In genomic region chrX:107826286-107827136, GRCh38 we compare ENCODE assay signal across 8 cellular contexts. TPM values are rescaled to one million over a fixed set of nuclear protein-coding genes. Genes with fewer than 3 reads are reported as not detected.
DNase-seq lines count a peak whose midpoint lies in the region; ATAC-seq and TF ChIP-seq lines count a peak whose summit lies in the region.

No MANE protein-coding gene starts in this region.

- peak overlapping the region; percentile 91 to 94 (median 92) for H3K27ac ChIP-seq in sigmoid colon

- no peaks in the 10 kb centered on the region for H3K36me3 ChIP-seq in sigmoid colon

- TF ChIP-seq CTCF in astrocyte of the cerebellum (IDR thresholded peaks at IDR 0.05; ENCODE audit: low read depth, low read length, missing control alignments) (no peak), sigmoid colon (IDR thresholded peaks at IDR 0.05) (no peak)

- in situ Hi-C loops in astrocyte of the cerebellum (cut with HindIII; ENCODE audit: low sequenced_read_pairs) = no loop called here

- DNase-seq in NCI-H748 (lab: John Stamatoyannopoulos, UW; ENCODE audit: unreplicated experiment) = peak; percentile 61
- no peak for DNase-seq in NCI-H748 treated with DMSO at 0.1 percent for 48 hours (lab: John Stamatoyannopoulos, UW)
- DNase-seq in astrocyte of the cerebellum (ENCODE audit: low read depth) = no peak
- peak; percentile 67 for DNase-seq in sigmoid colon
- no peak for DNase-seq in OCI-M1 (lab: John Stamatoyannopoulos, UW)

- no peaks in the 10 kb centered on the region for H3K27me3 ChIP-seq in sigmoid colon

- H3K4me3 ChIP-seq in astrocyte of the cerebellum (ENCODE audit: low read depth, low read length) = peak overlapping the region; percentile 38
- peak overlapping the region; percentile 13 for H3K4me3 ChIP-seq in iPS-11a (ENCODE audit: low read depth, low read length)
- H3K4me3 ChIP-seq in sigmoid colon = peak overlapping the region; percentile 46 to 60 (median 59)

- intact Hi-C loops in sigmoid colon (cut with DNase I) = loop anchor here (5.0 kb wide), 3 partner anchors 154 to 266 kb away; partner anchors contain the start of genes ATG4A and PSMD10

- TF ChIP-seq POLR2A in sigmoid colon (IDR thresholded peaks at IDR 0.05) = no peak

- WGBS in sigmoid colon, 2 donors = 1% methylated on average over 92 of the region's 92 CpGs

- peaks cover 0 to 12% (median 0%) of the 10 kb centered on the region in 4 donors for H3K4me1 ChIP-seq in sigmoid colon

- H3K9me3 ChIP-seq in sigmoid colon = no peaks in the 10 kb centered on the region

- ATAC-seq in HG03354 (IDR thresholded peaks at IDR 0.05; ENCODE audit: poor library complexity, severe bottlenecking, unreplicated experiment) (peak; percentile 62), SK-N-SH treated with all-trans-retinoic acid at 6 μM for 48 hours (peak; percentile 81)

- no peak for TF ChIP-seq EP300 in sigmoid colon (IDR thresholded peaks at IDR 0.05)

TF ChIP-seq in SK-N-SH treated with all-trans-retinoic acid at 6 μM for 48 hours, 23 proteins besides CTCF, POLR2A, EP300 and RAD21:
- TF ChIP-seq TCF4 (CRISPR knock-in tag; IDR thresholded peaks at IDR 0.05; ENCODE audit: borderline replicate concordance) = no peak
- TF ChIP-seq ARNTL (CRISPR knock-in tag; IDR thresholded peaks at IDR 0.05; ENCODE audit: borderline replicate concordance, low read depth) = no peak
- TF ChIP-seq PATZ1 (CRISPR knock-in tag; IDR thresholded peaks at IDR 0.05; ENCODE audit: borderline replicate concordance) = no peak
- TF ChIP-seq ZNF565 (CRISPR knock-in tag; conservative IDR thresholded peaks at IDR 0.05; ENCODE audit: low read depth) = no peak
- TF ChIP-seq ZFP3 (CRISPR knock-in tag; IDR thresholded peaks at IDR 0.05) = no peak
- TF ChIP-seq CREB5 (CRISPR knock-in tag; IDR thresholded peaks at IDR 0.05; ENCODE audit: low read depth) = no peak
- TF ChIP-seq ZNF8 (CRISPR knock-in tag; IDR thresholded peaks at IDR 0.05) = no peak
- TF ChIP-seq ZC3H10 (CRISPR knock-in tag; IDR thresholded peaks at IDR 0.05) = no peak
- no peak for TF ChIP-seq CSRNP3 (CRISPR knock-in tag; IDR thresholded peaks at IDR 0.05)
- TF ChIP-seq ESRRG (CRISPR knock-in tag; IDR thresholded peaks at IDR 0.05) = no peak
- TF ChIP-seq RARB (CRISPR knock-in tag; IDR thresholded peaks at IDR 0.05) = no peak
- no peak for TF ChIP-seq ZNF70 (CRISPR knock-in tag; IDR thresholded peaks at IDR 0.05)
- no peak for TF ChIP-seq GLIS3 (CRISPR knock-in tag; IDR thresholded peaks at IDR 0.05)
- TF ChIP-seq ISL1 (CRISPR knock-in tag; IDR thresholded peaks at IDR 0.05) = no peak
- TF ChIP-seq PPARA (CRISPR knock-in tag; IDR thresholded peaks at IDR 0.05; ENCODE audit: borderline replicate concordance) = no peak
TF ChIP-seq in SK-N-SH treated with all-trans-retinoic acid at 6 μM for 48 hours: peak in this region for 0.

RNA-seq across cellular contexts. Expression of gene MID2, which starts 0.8 kb away (rescaled TPM):
- total RNA-seq in sigmoid colon = 10 to 100 TPM; 28.5 to 39.6 (median 35.2) TPM
- polyA plus RNA-seq in sigmoid colon = 1 to 10 TPM in 2 of 3 donors, under 1 TPM in 1; 0.23 to 3.0 (median 2.2) TPM

RNA-seq across cellular contexts. Expression of gene NCBP2L, which starts 49.0 kb away (rescaled TPM):
- not detected for total RNA-seq in sigmoid colon
- not detected for polyA plus RNA-seq in sigmoid colon

RNA-seq across cellular contexts. Expression of gene TSC22D3, which starts 50.9 kb away (rescaled TPM):
- total RNA-seq in sigmoid colon = 100 to 1,000 TPM; 232 to 551 (median 473) TPM
- polyA plus RNA-seq in sigmoid colon = 100 to 1,000 TPM in 1 of 3 donors, 10 to 100 TPM in 2; 40.5 to 272 (median 64.9) TPM

Comparison
In these comparisons a context has a peak if more than half of its experiments do, and no peak if none do; other contexts are left out.
1. DNase-seq: peak in NCI-H748 (single experiment) and sigmoid colon (single experiment); none in NCI-H748 treated with DMSO at 0.1 percent for 48 hours (single experiment), astrocyte of the cerebellum (single experiment) and OCI-M1 (single experiment).
2. Peak in every context shown above with its lines, with median percentiles within 50 percentile points of each other: H3K4me3 ChIP-seq.